8 cellular contexts compared by ENCODE assay signal in genomic region chr4:47836655-47837581, GRCh38. TPM values are rescaled to one million over a fixed set of nuclear protein-coding genes. Genes with fewer than 3 reads are reported as not detected.
A peak's percentile ranks its signal among the peaks of the same experiment; 100 is the strongest.
DNase-seq lines count a peak whose midpoint lies in the region; ATAC-seq and TF ChIP-seq lines count a peak whose summit lies in the region.

No MANE protein-coding gene starts in this region.

- H3K4me1 Mint-ChIP-seq in CD14-positive monocyte (peaks cover 30% of the 10 kb centered on the region), memory B cell (peaks cover 15% of the 10 kb centered on the region)

- peak overlapping the region; percentile 55 for H3K4me3 ChIP-seq in endocrine pancreas (ENCODE audit: control insufficient read depth, insufficient read depth, low read length)

- intact Hi-C loops in CD14-positive monocyte (cut with micrococcal nuclease), result no loop called here

- H3K4me3 Mint-ChIP-seq in CD14-positive monocyte, result peak overlapping the region; percentile 80 to 92
- peak overlapping the region; percentile 90 for H3K4me3 Mint-ChIP-seq in memory B cell

- peaks cover 2% of the 10 kb centered on the region for H3K27me3 ChIP-seq in endocrine pancreas (ENCODE audit: control insufficient read depth, insufficient read depth, low read length)

- H3K27ac Mint-ChIP-seq in CD14-positive monocyte (peak overlapping the region in 2 of 7 donors; percentile 25 to 31), memory B cell (peak overlapping the region; percentile 24)

- no peaks in the 10 kb centered on the region for H3K4me1 ChIP-seq in endocrine pancreas (ENCODE audit: control insufficient read depth, insufficient read depth, low read length)

- TF ChIP-seq CTCF in CD14-positive monocyte (IDR thresholded peaks at IDR 0.05), result peak; percentile 25

- DNase-seq in CD14-positive monocyte (ENCODE audit: low spot score) (peak; percentile 55), GM19240 (ENCODE audit: insufficient read length, low spot score) (peak; percentile 32), NCI-H748 (lab: John Stamatoyannopoulos, UW; ENCODE audit: unreplicated experiment) (peak; percentile 76), memory B cell (ENCODE audit: low spot score in 2 of 2) (peak; percentile 23 to 44)
- DNase-seq in activated CD8-positive, alpha-beta memory T cell treated with anti-CD3 and anti-CD28 coated beads for 24 hours, result peak; percentile 78
- peak; percentile 32 to 38 (median 34) for DNase-seq in stimulated activated CD4-positive, alpha-beta T cell treated with anti-CD3 and anti-CD28 coated beads, TNF-alpha, amount 100 ng/mL, for 48 hours (ENCODE audit: low read depth in 3 of 3)

- no peaks in the 10 kb centered on the region for H3K36me3 ChIP-seq in endocrine pancreas (ENCODE audit: control insufficient read depth, insufficient read depth, low read length)

- H3K36me3 Mint-ChIP-seq in CD14-positive monocyte, result peaks cover 6 to 19% of the 10 kb centered on the region in 2 donors
- no peaks in the 10 kb centered on the region for H3K36me3 Mint-ChIP-seq in memory B cell

- ATAC-seq in HG03378 (IDR thresholded peaks at IDR 0.05; ENCODE audit: unreplicated experiment) (peak; percentile 68), memory B cell (ENCODE audit: low read depth) (peak; percentile 65)

- H3K27me3 Mint-ChIP-seq in CD14-positive monocyte (ENCODE audit: low read depth in 3 of 3) (peaks cover 32 to 34% (median 34%) of the 10 kb centered on the region in 3 donors), memory B cell (peaks cover 8% of the 10 kb centered on the region)

- H3K9ac ChIP-seq in endocrine pancreas (ENCODE audit: control insufficient read depth, insufficient read depth, low read length), result no peak overlapping the region

- H3K9me3 ChIP-seq in endocrine pancreas (ENCODE audit: control insufficient read depth, low read length), result peaks cover 2% of the 10 kb centered on the region

- H3K9me3 Mint-ChIP-seq in CD14-positive monocyte, result peaks cover 0 to 15% (median 3%) of the 10 kb centered on the region in 7 donors
- H3K9me3 Mint-ChIP-seq in memory B cell, result no peaks in the 10 kb centered on the region

RNA-seq across cellular contexts. Expression of gene CORIN, which starts 0.9 kb away (rescaled TPM):
- not detected for polyA plus RNA-seq in CD14-positive monocyte

Comparison
In these comparisons a context has a peak if more than half of its experiments do, and no peak if none do; other contexts are left out.
1. Peak in every context shown above with its lines: DNase-seq, ATAC-seq and H3K4me3 ChIP-seq.